28 cellular contexts compared by ENCODE assay signal in genomic region chr18:79527656-79528055, GRCh38.
DNase-seq lines count a peak whose midpoint lies in the region; ATAC-seq and TF ChIP-seq lines count a peak whose summit lies in the region.
"Had no signal": no experiment of that assay in that cellular context is flagged by ENCODE, and none has a peak within 500 bp of the region (broad histone marks: within the 10 kb centered on the region; RNA-seq: fewer than 3 reads in every experiment).

No MANE protein-coding gene starts in this region.

- peak; percentile 29 for DNase-seq in activated T-cell treated with anti-CD3 and anti-CD28 coated beads, Interleukin-2, amount 50 U/mL, for 24 hours
- DNase-seq in activated T-cell treated with anti-CD3 and anti-CD28 coated beads, Interleukin-2, amount 50 U/mL, for 48 hours, result no peak
- DNase-seq in RWPE2 (ENCODE audit: low spot score), result peak; percentile 38
- DNase-seq in naive B cell, result no peak
- DNase-seq in uterus, result peak; percentile 8 to 9
- DNase-seq in HK-2 (ENCODE audit: unreplicated experiment), result no peak
- no peak for DNase-seq in activated CD8-positive, alpha-beta memory T cell treated with anti-CD3 and anti-CD28 coated beads, Interleukin-2, amount 50 U/mL, for 4 hours
- DNase-seq: activated CD4-positive, alpha-beta memory T cell treated with anti-CD3 and anti-CD28 coated beads, Interleukin-2, amount 10 ng/mL, durations not matched to agents 7 days and 5 days; activated T-cell treated with anti-CD3 and anti-CD28 coated beads for 4 hours; Caco-2; EL; erythroblast; foreskin keratinocyte; H9; immature natural killer cell; NCI-H1436 treated with DMSO at 0.1 percent for 48 hours; NCI-H524; stimulated activated naive CD4-positive, alpha-beta T cell treated with Interleukin-2 at 50 U/mL for 16 hours; T-helper 9 cell had no signal

- intact Hi-C loops in uterus (cut with DNase I; ENCODE audit: low total_unique reads), result loop anchor here (2.0 kb wide), 1 partner anchor 147 kb away; no protein-coding TSS in a partner anchor

- H3K4me1 Mint-ChIP-seq in activated T-cell treated with anti-CD3 and anti-CD28 coated beads, Interleukin-2, amount 50 U/mL, for 24 hours (ENCODE audit: low read depth), result peaks cover 46% of the 10 kb centered on the region
- H3K4me1 Mint-ChIP-seq in naive B cell, result peaks cover 32 to 39% (median 38%) of the 10 kb centered on the region in 3 donors

- ATAC-seq in RWPE2 (ENCODE audit: low read depth), result no peak
- ATAC-seq in naive B cell (ENCODE audit: low read depth in 2 of 2), result no peak
- ATAC-seq in HG03439 (IDR thresholded peaks at IDR 0.05; ENCODE audit: unreplicated experiment), result no peak
- ATAC-seq: A549; activated naive CD4-positive, alpha-beta T cell treated with anti-CD3 and anti-CD28 coated beads, Interleukin-2, amount 50 U/mL, for 72 hours; foreskin keratinocyte; WTC11 had no signal

- no peak for TF ChIP-seq POLR2A in uterus (IDR thresholded peaks at IDR 0.05)

- H3K27ac ChIP-seq in RWPE2 (ENCODE audit: poor library complexity, severe bottlenecking) (no peak overlapping the region), uterus (no peak overlapping the region)
- H3K27ac ChIP-seq: A549, foreskin keratinocyte, hepatocyte, neutrophil, thyroid gland had no signal

- no peaks in the 10 kb centered on the region for H3K4me1 ChIP-seq in RWPE2 (ENCODE audit: insufficient read depth, poor library complexity, severe bottlenecking)
- peaks cover 0 to 8% of the 10 kb centered on the region in 2 donors for H3K4me1 ChIP-seq in uterus
- H3K4me1 ChIP-seq: A549, Caco-2, foreskin keratinocyte had no signal

- peak overlapping the region; percentile 64 for H3K27ac Mint-ChIP-seq in activated T-cell treated with anti-CD3 and anti-CD28 coated beads, Interleukin-2, amount 50 U/mL, for 24 hours
- H3K27ac Mint-ChIP-seq in naive B cell, result peak overlapping the region; percentile 50 to 99 (median 83)
- H3K27ac Mint-ChIP-seq: activated CD4-positive, alpha-beta memory T cell treated with anti-CD3 and anti-CD28 coated beads, Interleukin-2, amount 10 ng/mL, durations not matched to agents 7 days and 5 days; B cell; H9; WTC11 had no signal

- TF ChIP-seq CTCF in RWPE2 (IDR thresholded peaks at IDR 0.05; ENCODE audit: poor library complexity, severe bottlenecking), result no peak
- TF ChIP-seq CTCF in uterus (IDR thresholded peaks at IDR 0.05), result no peak

- H3K9me3 ChIP-seq in RWPE2 (ENCODE audit: severe bottlenecking), result no peaks in the 10 kb centered on the region
- no peaks in the 10 kb centered on the region for H3K9me3 ChIP-seq in uterus
- H3K9me3 ChIP-seq: A549, Caco-2, neutrophil, thyroid gland had no signal

- H3K36me3 Mint-ChIP-seq in activated T-cell treated with anti-CD3 and anti-CD28 coated beads, Interleukin-2, amount 50 U/mL, for 24 hours (ENCODE audit: low read depth), result peaks cover 63% of the 10 kb centered on the region
- H3K36me3 Mint-ChIP-seq in naive B cell, result peaks cover 5% of the 10 kb centered on the region in 2 donors
- H3K36me3 Mint-ChIP-seq: WTC11 had no signal

- H3K4me3 ChIP-seq in RWPE2 (ENCODE audit: severe bottlenecking) (no peak overlapping the region), uterus (no peak overlapping the region)
- H3K4me3 ChIP-seq: A549, hepatocyte, skin epidermis, thyroid gland had no signal

- H3K27me3 ChIP-seq in RWPE2 (ENCODE audit: insufficient read depth, poor library complexity, severe bottlenecking) (peaks cover 11% of the 10 kb centered on the region), uterus (no peaks in the 10 kb centered on the region)
- H3K27me3 ChIP-seq: foreskin keratinocyte, hepatocyte, thyroid gland had no signal

- H3K36me3 ChIP-seq in RWPE2 (ENCODE audit: low read depth) (no peaks in the 10 kb centered on the region), uterus (no peaks in the 10 kb centered on the region)
- H3K36me3 ChIP-seq: thyroid gland had no signal

- H3K9me3 Mint-ChIP-seq in activated T-cell treated with anti-CD3 and anti-CD28 coated beads, Interleukin-2, amount 50 U/mL, for 24 hours, result no peaks in the 10 kb centered on the region
- H3K9me3 Mint-ChIP-seq in naive B cell, result no peaks in the 10 kb centered on the region
- H3K9me3 Mint-ChIP-seq: activated CD4-positive, alpha-beta memory T cell treated with anti-CD3 and anti-CD28 coated beads, Interleukin-2, amount 10 ng/mL, durations not matched to agents 7 days and 5 days; activated naive CD4-positive, alpha-beta T cell treated with anti-CD3 and anti-CD28 coated beads, Interleukin-2, amount 50 U/mL, for 72 hours; H9; immature natural killer cell; WTC11 had no signal

- H3K4me3 Mint-ChIP-seq in activated T-cell treated with anti-CD3 and anti-CD28 coated beads, Interleukin-2, amount 50 U/mL, for 24 hours, result no peak overlapping the region
- H3K4me3 Mint-ChIP-seq in naive B cell, result peak overlapping the region in 1 of 8 donors; percentile 17
- H3K4me3 Mint-ChIP-seq: activated CD4-positive, alpha-beta memory T cell treated with anti-CD3 and anti-CD28 coated beads, Interleukin-2, amount 10 ng/mL, durations not matched to agents 7 days and 5 days; B cell; H9; WTC11 had no signal

- no peaks in the 10 kb centered on the region for H3K27me3 Mint-ChIP-seq in activated T-cell treated with anti-CD3 and anti-CD28 coated beads, Interleukin-2, amount 50 U/mL, for 24 hours
- H3K27me3 Mint-ChIP-seq in naive B cell, result no peaks in the 10 kb centered on the region
- H3K27me3 Mint-ChIP-seq: activated CD4-positive, alpha-beta memory T cell treated with anti-CD3 and anti-CD28 coated beads, Interleukin-2, amount 10 ng/mL, durations not matched to agents 7 days and 5 days; B cell had no signal

Comparison
In these comparisons a context has a peak if more than half of its experiments do, and no peak if none do; other contexts are left out.
1. DNase-seq: peak in activated T-cell treated with anti-CD3 and anti-CD28 coated beads, Interleukin-2, amount 50 U/mL, for 24 hours (single experiment), RWPE2 (single experiment) and uterus (2 of 2); none in activated T-cell treated with anti-CD3 and anti-CD28 coated beads, Interleukin-2, amount 50 U/mL, for 48 hours (0 of 2), naive B cell (single experiment), HK-2 (single experiment) and activated CD8-positive, alpha-beta memory T cell treated with anti-CD3 and anti-CD28 coated beads, Interleukin-2, amount 50 U/mL, for 4 hours (single experiment).